Comparison of ENCODE assay signal across 1 cellular context in the genomic region with DNA sequence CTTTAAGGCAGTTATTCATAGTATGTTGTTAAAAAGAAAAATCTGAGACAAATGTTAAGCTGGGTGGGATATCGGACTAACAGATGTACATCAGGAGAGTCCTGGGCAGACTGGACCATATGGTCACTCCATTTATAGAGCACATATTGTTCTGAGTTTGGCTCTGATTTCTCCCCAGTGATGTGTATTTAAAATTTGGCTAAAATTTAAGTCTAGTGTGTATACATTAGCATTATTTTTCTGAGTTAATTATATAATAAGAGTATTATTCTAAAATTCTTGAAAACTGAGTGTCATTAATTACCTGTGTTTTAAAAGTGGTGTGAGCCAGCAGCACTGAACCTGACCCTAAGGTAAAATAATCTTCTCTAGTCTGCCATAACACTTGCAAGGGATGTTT.
TF ChIP-seq lines count a peak whose summit lies in the region.

No MANE protein-coding gene starts in this region.

TF ChIP-seq in GM23338, 12 proteins besides CTCF, POLR2A, EP300 and RAD21 (continued from another document):
- TF ChIP-seq, protein P1, sequence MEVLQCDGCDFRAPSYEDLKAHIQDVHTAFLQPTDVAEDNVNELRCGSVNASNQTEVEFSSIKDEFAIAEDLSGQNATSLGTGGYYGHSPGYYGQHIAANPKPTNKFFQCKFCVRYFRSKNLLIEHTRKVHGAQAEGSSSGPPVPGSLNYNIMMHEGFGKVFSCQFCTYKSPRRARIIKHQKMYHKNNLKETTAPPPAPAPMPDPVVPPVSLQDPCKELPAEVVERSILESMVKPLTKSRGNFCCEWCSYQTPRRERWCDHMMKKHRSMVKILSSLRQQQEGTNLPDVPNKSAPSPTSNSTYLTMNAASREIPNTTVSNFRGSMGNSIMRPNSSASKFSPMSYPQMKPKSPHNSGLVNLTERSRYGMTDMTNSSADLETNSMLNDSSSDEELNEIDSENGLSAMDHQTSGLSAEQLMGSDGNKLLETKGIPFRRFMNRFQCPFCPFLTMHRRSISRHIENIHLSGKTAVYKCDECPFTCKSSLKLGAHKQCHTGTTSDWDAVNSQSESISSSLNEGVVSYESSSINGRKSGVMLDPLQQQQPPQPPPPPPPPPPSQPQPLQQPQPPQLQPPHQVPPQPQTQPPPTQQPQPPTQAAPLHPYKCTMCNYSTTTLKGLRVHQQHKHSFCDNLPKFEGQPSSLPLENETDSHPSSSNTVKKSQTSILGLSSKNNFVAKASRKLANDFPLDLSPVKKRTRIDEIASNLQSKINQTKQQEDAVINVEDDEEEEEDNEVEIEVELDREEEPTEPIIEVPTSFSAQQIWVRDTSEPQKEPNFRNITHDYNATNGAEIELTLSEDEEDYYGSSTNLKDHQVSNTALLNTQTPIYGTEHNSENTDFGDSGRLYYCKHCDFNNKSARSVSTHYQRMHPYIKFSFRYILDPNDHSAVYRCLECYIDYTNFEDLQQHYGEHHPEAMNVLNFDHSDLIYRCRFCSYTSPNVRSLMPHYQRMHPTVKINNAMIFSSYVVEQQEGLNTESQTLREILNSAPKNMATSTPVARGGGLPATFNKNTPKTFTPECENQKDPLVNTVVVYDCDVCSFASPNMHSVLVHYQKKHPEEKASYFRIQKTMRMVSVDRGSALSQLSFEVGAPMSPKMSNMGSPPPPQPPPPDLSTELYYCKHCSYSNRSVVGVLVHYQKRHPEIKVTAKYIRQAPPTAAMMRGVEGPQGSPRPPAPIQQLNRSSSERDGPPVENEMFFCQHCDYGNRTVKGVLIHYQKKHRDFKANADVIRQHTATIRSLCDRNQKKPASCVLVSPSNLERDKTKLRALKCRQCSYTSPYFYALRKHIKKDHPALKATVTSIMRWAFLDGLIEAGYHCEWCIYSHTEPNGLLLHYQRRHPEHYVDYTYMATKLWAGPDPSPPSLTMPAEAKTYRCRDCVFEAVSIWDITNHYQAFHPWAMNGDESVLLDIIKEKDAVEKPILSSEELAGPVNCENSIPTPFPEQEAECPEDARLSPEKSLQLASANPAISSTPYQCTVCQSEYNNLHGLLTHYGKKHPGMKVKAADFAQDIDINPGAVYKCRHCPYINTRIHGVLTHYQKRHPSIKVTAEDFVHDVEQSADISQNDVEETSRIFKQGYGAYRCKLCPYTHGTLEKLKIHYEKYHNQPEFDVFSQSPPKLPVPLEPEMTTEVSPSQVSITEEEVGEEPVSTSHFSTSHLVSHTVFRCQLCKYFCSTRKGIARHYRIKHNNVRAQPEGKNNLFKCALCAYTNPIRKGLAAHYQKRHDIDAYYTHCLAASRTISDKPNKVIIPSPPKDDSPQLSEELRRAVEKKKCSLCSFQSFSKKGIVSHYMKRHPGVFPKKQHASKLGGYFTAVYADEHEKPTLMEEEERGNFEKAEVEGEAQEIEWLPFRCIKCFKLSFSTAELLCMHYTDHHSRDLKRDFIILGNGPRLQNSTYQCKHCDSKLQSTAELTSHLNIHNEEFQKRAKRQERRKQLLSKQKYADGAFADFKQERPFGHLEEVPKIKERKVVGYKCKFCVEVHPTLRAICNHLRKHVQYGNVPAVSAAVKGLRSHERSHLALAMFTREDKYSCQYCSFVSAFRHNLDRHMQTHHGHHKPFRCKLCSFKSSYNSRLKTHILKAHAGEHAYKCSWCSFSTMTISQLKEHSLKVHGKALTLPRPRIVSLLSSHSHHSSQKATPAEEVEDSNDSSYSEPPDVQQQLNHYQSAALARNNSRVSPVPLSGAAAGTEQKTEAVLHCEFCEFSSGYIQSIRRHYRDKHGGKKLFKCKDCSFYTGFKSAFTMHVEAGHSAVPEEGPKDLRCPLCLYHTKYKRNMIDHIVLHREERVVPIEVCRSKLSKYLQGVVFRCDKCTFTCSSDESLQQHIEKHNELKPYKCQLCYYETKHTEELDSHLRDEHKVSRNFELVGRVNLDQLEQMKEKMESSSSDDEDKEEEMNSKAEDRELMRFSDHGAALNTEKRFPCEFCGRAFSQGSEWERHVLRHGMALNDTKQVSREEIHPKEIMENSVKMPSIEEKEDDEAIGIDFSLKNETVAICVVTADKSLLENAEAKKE (CRISPR knock-in tag; IDR thresholded peaks at IDR 0.05): no peak
- TF ChIP-seq EZH2phosphoT487 (IDR thresholded peaks at IDR 0.05; ENCODE audit: unreplicated experiment) (no peak), CREB1 (CRISPR knock-in tag; IDR thresholded peaks at IDR 0.05; ENCODE audit: low read depth) (no peak), POLR2AphosphoS5 (IDR thresholded peaks at IDR 0.05; ENCODE audit: low read depth) (no peak)
